In genomic region chr13:46307554-46307953, GRCh38 we compare ENCODE assay signal across 1 cellular context.
TF ChIP-seq lines count a peak whose summit lies in the region.

No MANE protein-coding gene starts in this region.

TF ChIP-seq in SK-N-SH treated with all-trans-retinoic acid at 6 μM for 48 hours, 23 proteins besides CTCF, POLR2A, EP300 and RAD21 (continued from another document):
- TF ChIP-seq TCF4 (CRISPR knock-in tag; IDR thresholded peaks at IDR 0.05; ENCODE audit: borderline replicate concordance) (no peak), TOX (CRISPR knock-in tag; IDR thresholded peaks at IDR 0.05; ENCODE audit: borderline replicate concordance) (no peak)
TF ChIP-seq in SK-N-SH treated with all-trans-retinoic acid at 6 μM for 48 hours: peak in this region for 0.
